Comparison of ENCODE assay signal across 8 cellular contexts in the genomic region with DNA sequence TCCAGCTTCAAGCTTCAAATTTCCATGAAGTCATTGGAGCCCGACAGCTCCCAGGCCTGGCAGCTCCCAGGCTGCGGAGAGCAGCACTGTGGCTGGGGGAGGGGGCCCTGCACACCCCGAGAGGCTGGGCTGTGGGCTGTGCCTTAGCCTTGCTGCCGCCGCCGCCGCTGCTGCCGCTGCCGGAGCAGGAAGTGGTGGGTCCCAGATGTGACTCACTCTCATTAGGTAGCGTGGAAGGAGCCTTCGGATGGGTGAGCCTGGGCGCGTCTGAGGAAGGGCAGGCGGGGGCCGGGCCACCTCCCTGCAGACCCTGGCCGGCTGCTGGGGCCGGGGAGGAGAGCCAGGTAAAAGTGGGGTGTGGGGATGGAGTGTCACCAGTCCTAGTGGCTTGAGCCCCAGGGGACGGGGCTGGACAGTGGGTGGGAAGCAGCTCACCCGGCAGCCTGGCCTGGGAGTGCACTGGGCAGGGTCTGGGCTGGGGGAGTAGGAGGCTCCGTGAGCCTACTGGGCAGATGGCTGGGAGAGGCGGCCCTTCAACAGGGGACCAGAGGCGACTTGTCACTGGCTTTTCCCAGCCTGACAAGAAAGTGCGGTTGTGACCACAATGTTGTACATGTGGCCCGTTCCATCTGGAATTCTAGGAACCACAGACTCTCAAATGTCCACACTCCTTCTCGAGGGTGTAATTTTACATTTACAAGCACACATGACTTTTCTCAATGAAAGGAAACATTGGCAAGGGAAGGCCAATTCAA. TPM values are rescaled to one million over a fixed set of nuclear protein-coding genes. Genes with fewer than 3 reads are reported as not detected.
A peak's percentile ranks its signal among the peaks of the same experiment; 100 is the strongest.
DNase-seq lines count a peak whose midpoint lies in the region; ATAC-seq and TF ChIP-seq lines count a peak whose summit lies in the region.

Gene ADCY7 (plus strand): TSS at position 215 of the 755 bp plus-strand sequence. CDS start 21,629 bp downstream, outside the sequence.

- H3K4me3 Mint-ChIP-seq in activated B cell treated with CpG ODN at 0.5 μM for 24 hours, result peak within 1 kb of the TSS; percentile 84

- H3K4me1 Mint-ChIP-seq in activated B cell treated with CpG ODN at 0.5 μM for 24 hours, result peaks cover 70% of the 10 kb centered on the region

- no peak for TF ChIP-seq CTCF in activated B cell treated with CpG ODN at 0.5 μM for 24 hours (IDR thresholded peaks at IDR 0.05)
- no peak for TF ChIP-seq CTCF in lower lobe of right lung (IDR thresholded peaks at IDR 0.05)

- H3K36me3 ChIP-seq in KOPT-K1 (ENCODE audit: insufficient read depth, low read length) (no peaks in the 10 kb centered on the region; the same call in 1 of the 2 replicates), lower lobe of right lung (no peaks in the 10 kb centered on the region)

- intact Hi-C loops in activated B cell treated with CpG ODN at 0.5 μM for 24 hours (cut with micrococcal nuclease) (loop anchor here (1.0 kb wide), 4 partner anchors 8 to 88 kb away; no protein-coding TSS in a partner anchor), lower lobe of right lung (cut with DNase I) (no loop called here)

- DNase-seq in Daoy (ENCODE audit: low read depth), result peak; percentile 91
- peak; percentile 61 for DNase-seq in activated B cell treated with CpG ODN at 0.5 μM for 24 hours
- peak in 11 of 61 donors; percentile 15 to 40 (median 28) for DNase-seq in caudate nucleus (lab: John Stamatoyannopoulos, UW)
- peak; percentile 84 for DNase-seq in lower lobe of right lung
- peak; percentile 66 to 70 for DNase-seq in stimulated activated CD8-positive, alpha-beta memory T cell treated with anti-CD3 and anti-CD28 coated beads, Interleukin-15, amount 100 ng/mL, for 4 hours (ENCODE audit: low read depth in 2 of 2)
- DNase-seq in NCI-H1436 (lab: John Stamatoyannopoulos, UW), result no peak

- H3K36me3 Mint-ChIP-seq in activated B cell treated with CpG ODN at 0.5 μM for 24 hours (ENCODE audit: low read depth), result no peaks in the 10 kb centered on the region

- ATAC-seq in GM21717 (IDR thresholded peaks at IDR 0.05; ENCODE audit: unreplicated experiment) (peak; percentile 82), activated B cell treated with CpG ODN at 0.5 μM for 24 hours (ENCODE audit: low read depth) (peak; percentile 93), lower lobe of right lung (peak; percentile 83 to 89)

- H3K9me3 ChIP-seq in KOPT-K1 (ENCODE audit: insufficient read depth, low read length, poor library complexity, severe bottlenecking) (no peaks in the 10 kb centered on the region), lower lobe of right lung (no peaks in the 10 kb centered on the region)

- H3K9me3 Mint-ChIP-seq in activated B cell treated with CpG ODN at 0.5 μM for 24 hours, result no peaks in the 10 kb centered on the region

- H3K27me3 Mint-ChIP-seq in activated B cell treated with CpG ODN at 0.5 μM for 24 hours, result no peaks in the 10 kb centered on the region

- no peaks in the 10 kb centered on the region for H3K27me3 ChIP-seq in lower lobe of right lung (ENCODE audit: low read depth)

- peak within 1 kb of the TSS; percentile 58 for H3K4me3 ChIP-seq in lower lobe of right lung

- CTCF ChIA-PET in activated B cell treated with CpG ODN at 0.5 μM for 24 hours (lab: Charles Lee), result interaction anchor here (1.4 to 3.2 kb wide), 2 partner anchors 18 to 60 kb away, joined by 6 to 10 read pairs; no protein-coding TSS in a partner anchor

- H3K27ac Mint-ChIP-seq in activated B cell treated with CpG ODN at 0.5 μM for 24 hours, result peak within 1 kb of the TSS; percentile 90

- POLR2A ChIA-PET in activated B cell treated with CpG ODN at 0.5 μM for 24 hours (lab: Charles Lee), result interaction anchor here (14.8 kb wide), 1 partner anchor 14 kb away, joined by 244 read pairs; no protein-coding TSS in a partner anchor

- H3K4me1 ChIP-seq in lower lobe of right lung, result peaks cover 60% of the 10 kb centered on the region

- H3K27ac ChIP-seq in KOPT-K1 (ENCODE audit: low read depth, low read length, poor library complexity, severe bottlenecking) (peak within 1 kb of the TSS; percentile 93), caudate nucleus (ENCODE audit: low read depth, low read length) (peak within 1 kb of the TSS; percentile 16), lower lobe of right lung (peak within 1 kb of the TSS; percentile 81)

RNA-seq across cellular contexts. Expression of gene ADCY7, which starts in this region (rescaled TPM):
- total RNA-seq in Daoy (2014; rRNA removed; shearing (Covaris generic)), result 7.2 and 8.7 TPM in 2 replicates
- total RNA-seq in activated B cell treated with CpG ODN at 0.5 μM for 24 hours, result 109 and 128 TPM in 2 replicates
- 115 TPM for total RNA-seq in lower lobe of right lung

Comparison
In these comparisons a context has a peak if more than half of its experiments do, and no peak if none do; other contexts are left out.
1. RNA of gene ADCY7 (total RNA-seq): 109 to 128 TPM in activated B cell treated with CpG ODN at 0.5 μM for 24 hours and 115 TPM in lower lobe of right lung (single experiment); 7.2 to 8.7 TPM in Daoy; every median in the first group is over 10 times any median in the second.
2. H3K27ac ChIP-seq: peak in every context shown above with its lines; median percentile 93 in KOPT-K1; 81 in lower lobe of right lung; 16 in caudate nucleus.
3. Peak in every context shown above with its lines, with median percentiles within 50 percentile points of each other: ATAC-seq.